20 cellular contexts compared by ENCODE assay signal in the genomic region with DNA sequence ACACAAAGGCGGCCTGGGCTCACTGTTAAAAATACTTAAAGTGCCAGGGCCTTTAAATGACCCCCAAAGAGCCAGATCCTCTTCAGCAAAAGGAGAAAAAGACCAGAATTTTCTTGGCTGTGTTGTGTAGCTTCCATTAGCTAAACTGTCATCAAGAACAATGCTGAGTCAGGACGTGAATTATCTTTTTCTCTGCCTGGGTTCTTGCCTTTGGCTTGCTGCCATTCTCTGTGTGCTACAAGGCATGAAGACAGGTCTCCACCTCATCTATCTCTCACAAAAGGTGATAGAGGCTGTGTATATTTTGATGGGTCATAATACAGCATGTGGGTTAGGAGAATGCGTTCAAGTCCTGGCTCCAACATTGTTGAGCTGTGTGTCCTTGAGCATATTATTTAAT.
"Had no signal": no experiment of that assay in that cellular context is flagged by ENCODE, and none has a peak within 500 bp of the region (broad histone marks: within the 10 kb centered on the region; RNA-seq: fewer than 3 reads in every experiment).

No MANE protein-coding gene starts in this region.

- H3K4me3 ChIP-seq: adrenal gland, SK-N-MC had no signal

- H3K9ac ChIP-seq: KMS-11 had no signal

- H3K4me1 ChIP-seq: adrenal gland had no signal

- H3K9me3 ChIP-seq: adrenal gland had no signal

- H3K36me3 ChIP-seq: adrenal gland, WERI-Rb-1 had no signal

- H3K4me2 ChIP-seq: KMS-11 had no signal

- H3K27ac ChIP-seq: adrenal gland, KMS-11, SK-N-MC, WERI-Rb-1 had no signal

- DNase-seq: activated CD4-positive, alpha-beta T cell treated with anti-CD3 and anti-CD28 coated beads for 36 hours; activated CD4-positive, alpha-beta T cell treated with anti-CD3 and anti-CD28 coated beads, Interleukin-2, amount 50 U/mL, for 1 hour; activated CD8-positive, alpha-beta memory T cell treated with anti-CD3 and anti-CD28 coated beads, Interleukin-2, amount 50 U/mL, for 4 hours; activated CD8-positive, alpha-beta T cell treated with anti-CD3 and anti-CD28 coated beads for 36 hours; activated naive CD4-positive, alpha-beta T cell treated with anti-CD3 and anti-CD28 coated beads, Interleukin-2, amount 50 U/mL, for 16 hours; activated naive CD8-positive, alpha-beta T cell treated with anti-CD3 and anti-CD28 coated beads, Interleukin-2, amount 10 ng/mL, durations not matched to agents 7 days and 5 days; activated T-cell treated with anti-CD3 and anti-CD28 coated beads, Interleukin-2, amount 50 U/mL, for 1 hour; anterior cingulate cortex; cerebellar nuclear complex; NCI-H1092; NCI-H1417; NCI-H1930; NCI-H526; NCI-H82; T-cell; WERI-Rb-1 had no signal

- ATAC-seq: activated CD4-positive, alpha-beta T cell treated with anti-CD3 and anti-CD28 coated beads for 36 hours; activated CD8-positive, alpha-beta T cell treated with anti-CD3 and anti-CD28 coated beads for 36 hours; Right ventricle myocardium inferior; T-cell had no signal
